In the genomic region with DNA sequence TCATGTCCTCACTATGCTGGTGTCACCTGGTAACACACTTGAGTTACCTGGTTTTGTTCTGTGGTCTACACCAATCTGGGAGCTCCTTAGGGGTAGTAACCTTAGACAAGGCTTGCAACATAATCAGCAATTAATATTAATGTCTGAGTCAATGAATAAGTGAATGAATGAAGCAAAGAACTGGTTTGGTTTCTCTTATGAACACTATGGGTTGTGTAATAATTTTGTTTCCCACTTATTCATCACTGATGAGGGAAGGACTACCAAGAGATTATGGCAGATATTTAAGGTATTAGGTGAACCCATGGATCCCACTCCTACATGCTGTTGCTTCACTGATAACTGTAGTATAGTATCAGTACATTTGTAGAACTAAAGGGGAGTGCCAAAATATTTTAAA, we compare ENCODE assay signal across 21 cellular contexts.
"Had no signal": no experiment of that assay in that cellular context is flagged by ENCODE, and none has a peak within 500 bp of the region (broad histone marks: within the 10 kb centered on the region; RNA-seq: fewer than 3 reads in every experiment).

No MANE protein-coding gene starts in this region.

- H3K4me1 ChIP-seq: vagina had no signal

- H3K4me3 ChIP-seq: left lung, right atrium auricular region, transverse colon, vagina had no signal

- H3K36me3 Mint-ChIP-seq: naive thymus-derived CD8-positive, alpha-beta T cell; WTC11 had no signal

- H3K4me3 Mint-ChIP-seq: activated CD4-positive, alpha-beta memory T cell treated with anti-CD3 and anti-CD28 coated beads, Interleukin-2, amount 10 ng/mL, durations not matched to agents 7 days and 5 days; activated naive CD8-positive, alpha-beta T cell; activated T-cell treated with anti-CD3 and anti-CD28 coated beads, Interleukin-2, amount 50 U/mL, for 4 hours; dendritic cell treated with granulocyte-macrophage colony-stimulating factor and Interleukin-4, amounts not matched to agents 40 ng/mL and 50 ng/mL, for 4 days; WTC11 had no signal

- H3K27ac Mint-ChIP-seq: activated CD4-positive, alpha-beta memory T cell treated with anti-CD3 and anti-CD28 coated beads, Interleukin-2, amount 10 ng/mL, durations not matched to agents 7 days and 5 days; activated naive CD8-positive, alpha-beta T cell; dendritic cell treated with granulocyte-macrophage colony-stimulating factor and Interleukin-4, amounts not matched to agents 40 ng/mL and 50 ng/mL, for 4 days; WTC11 had no signal

- H3K27me3 Mint-ChIP-seq: activated naive CD8-positive, alpha-beta T cell had no signal

- H3K27me3 ChIP-seq: brain microvascular endothelial cell, left lung, right atrium auricular region, transverse colon, vagina had no signal

- H3K36me3 ChIP-seq: brain microvascular endothelial cell, left lung, neutrophil, right atrium auricular region, transverse colon, vagina had no signal

- DNase-seq: activated CD4-positive, alpha-beta memory T cell treated with anti-CD3 and anti-CD28 coated beads, Interleukin-2, amount 10 ng/mL, durations not matched to agents 7 days and 5 days; activated CD4-positive, alpha-beta T cell treated with anti-CD3 and anti-CD28 coated beads for 4 hours; activated effector memory CD4-positive, alpha-beta T cell treated with anti-CD3 and anti-CD28 coated beads, Interleukin-2, amount 50 U/mL, for 16 hours; activated T-cell treated with anti-CD3 and anti-CD28 coated beads, Interleukin-2, amount 50 U/mL, for 4 hours; amygdala; cerebellar nuclear complex; effector memory CD4-positive, alpha-beta T cell; kidney; left lung; naive thymus-derived CD8-positive, alpha-beta T cell; stimulated activated CD4-positive, alpha-beta T cell treated with anti-CD3 and anti-CD28 coated beads, Interleukin-4, amount 100 ng/mL, for 24 hours; stimulated activated naive CD4-positive, alpha-beta T cell; transverse colon had no signal

- H3K27ac ChIP-seq: brain microvascular endothelial cell, neutrophil, parathyroid adenoma, right atrium auricular region, transverse colon, vagina had no signal

- H3K9me3 ChIP-seq: left lung, neutrophil, right atrium auricular region, transverse colon, vagina had no signal

- ATAC-seq: activated T-cell treated with anti-CD3 and anti-CD28 coated beads, Interleukin-2, amount 50 U/mL, for 4 hours; naive thymus-derived CD8-positive, alpha-beta T cell; WTC11 had no signal

- H3K9me3 Mint-ChIP-seq: activated CD4-positive, alpha-beta memory T cell treated with anti-CD3 and anti-CD28 coated beads, Interleukin-2, amount 10 ng/mL, durations not matched to agents 7 days and 5 days; activated T-cell treated with anti-CD3 and anti-CD28 coated beads, Interleukin-2, amount 50 U/mL, for 4 hours; dendritic cell treated with granulocyte-macrophage colony-stimulating factor and Interleukin-4, amounts not matched to agents 40 ng/mL and 50 ng/mL, for 4 days; naive thymus-derived CD8-positive, alpha-beta T cell; WTC11 had no signal
